In the genomic region with DNA sequence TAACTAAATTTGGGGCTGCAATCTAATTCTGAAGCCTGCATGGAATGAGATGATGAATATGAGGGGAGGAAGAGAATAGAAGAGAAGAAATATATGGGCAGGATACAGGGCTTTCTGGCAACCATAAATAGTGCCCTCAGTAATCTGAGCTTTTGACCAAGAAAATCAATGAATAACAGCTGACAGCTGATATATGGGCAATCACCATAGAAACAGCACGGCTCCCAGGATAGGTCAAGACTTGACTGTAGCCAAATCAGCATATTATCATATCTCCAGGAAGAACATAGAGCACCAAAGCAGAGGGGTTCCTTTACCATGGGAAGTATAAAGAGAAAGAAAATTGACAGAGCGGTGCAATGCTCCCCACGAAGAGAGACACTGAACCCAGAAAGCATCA, we compare ENCODE assay signal across 19 cellular contexts.
DNase-seq lines count a peak whose midpoint lies in the region; ATAC-seq, FAIRE-seq and TF ChIP-seq lines count a peak whose summit lies in the region.
"Had no signal": no experiment of that assay in that cellular context is flagged by ENCODE, and none has a peak within 500 bp of the region (broad histone marks: within the 10 kb centered on the region; RNA-seq: fewer than 3 reads in every experiment).

No MANE protein-coding gene starts in this region.

- ATAC-seq in pancreas: peak in 3 of 4 donors; percentile 51 to 74 (median 70)
- no peak for ATAC-seq in HG03159 (IDR thresholded peaks at IDR 0.05; ENCODE audit: unreplicated experiment)
- no peak for ATAC-seq in heart left ventricle
- ATAC-seq: PC-3 had no signal

- FAIRE-seq in islet of Langerhans (lab: Jason Lieb, UNC) (peak; percentile 83), pancreas (lab: Jason Lieb, UNC) (no peak)

- H3K4me3 ChIP-seq in pancreas: no peak overlapping the region
- no peak overlapping the region for H3K4me3 ChIP-seq in heart left ventricle
- H3K4me3 ChIP-seq: SJSA1 had no signal

- no peak for TF ChIP-seq POLR2A in heart left ventricle (IDR thresholded peaks at IDR 0.05)

- H3K27ac ChIP-seq in pancreas (no peak overlapping the region), heart left ventricle (no peak overlapping the region)
- H3K27ac ChIP-seq: SJSA1 had no signal

- TF ChIP-seq CTCF in pancreas (IDR thresholded peaks at IDR 0.05) (no peak), heart left ventricle (IDR thresholded peaks at IDR 0.05) (no peak)

- peak; percentile 90 to 92 for DNase-seq in NCI-H526 (lab: John Stamatoyannopoulos, UW)
- DNase-seq in NCI-H748 treated with DMSO at 0.1 percent for 48 hours (lab: John Stamatoyannopoulos, UW): peak; percentile 72
- DNase-seq in pancreas: peak in 1 of 6 donors; percentile 5
- no peak for DNase-seq in DMS53 treated with DMSO at 0.1 percent for 48 hours (lab: John Stamatoyannopoulos, UW; ENCODE audit: unreplicated experiment)
- DNase-seq in heart left ventricle: no peak
- DNase-seq: Caco-2; CD4-positive, CD25-positive, alpha-beta regulatory T cell; DMS79; HFFc6; IMR-90; Kasumi-1; NCI-H1436 treated with DMSO at 0.1 percent for 48 hours; NCI-H2029 treated with DMSO at 0.1 percent for 48 hours; NCI-H510A; PC-3; SW 1271 had no signal

- 23 to 30% methylated on average over 3 of the region's 3 CpGs for WGBS in pancreas, 2 donors
- 59 to 77% (median 67%) methylated on average over 3 of the region's 3 CpGs for WGBS in heart left ventricle, 4 donors

- no peaks in the 10 kb centered on the region for H3K27me3 ChIP-seq in pancreas
- H3K27me3 ChIP-seq in heart left ventricle: no peaks in the 10 kb centered on the region
- H3K27me3 ChIP-seq: SJSA1 had no signal

- intact Hi-C loops in pancreas (cut with DNase I): no loop called here
- intact Hi-C loops in heart left ventricle (cut with DNase I): no loop called here

- H3K4me1 ChIP-seq in pancreas (no peaks in the 10 kb centered on the region), heart left ventricle (no peaks in the 10 kb centered on the region)
- H3K4me1 ChIP-seq: Caco-2, SJSA1 had no signal

- H3K9me3 ChIP-seq in pancreas (no peaks in the 10 kb centered on the region), heart left ventricle (peaks cover 0 to 4% (median 0%) of the 10 kb centered on the region in 12 donors)
- H3K9me3 ChIP-seq: Caco-2, SJSA1 had no signal

- H3K36me3 ChIP-seq in pancreas (no peaks in the 10 kb centered on the region), heart left ventricle (no peaks in the 10 kb centered on the region)
- H3K36me3 ChIP-seq: SJSA1 had no signal

Comparison
In these comparisons a context has a peak if more than half of its experiments do, and no peak if none do; other contexts are left out.
1. DNase-seq: peak in NCI-H526 (2 of 2) and NCI-H748 treated with DMSO at 0.1 percent for 48 hours (single experiment); none in DMS53 treated with DMSO at 0.1 percent for 48 hours (single experiment) and heart left ventricle (0 of 5).
2. ATAC-seq: peak in pancreas (3 of 4); none in HG03159 (single experiment) and heart left ventricle (0 of 4).